15 cellular contexts compared by ENCODE assay signal in genomic region chr17:19720631-19721426, GRCh38.
DNase-seq lines count a peak whose midpoint lies in the region; ATAC-seq and TF ChIP-seq lines count a peak whose summit lies in the region.
"Had no signal": no experiment of that assay in that cellular context is flagged by ENCODE, and none has a peak within 500 bp of the region (broad histone marks: within the 10 kb centered on the region; RNA-seq: fewer than 3 reads in every experiment).

No MANE protein-coding gene starts in this region.

- no peak overlapping the region for H3K9ac ChIP-seq in rectal smooth muscle tissue (ENCODE audit: low read length)

- H3K36me3 ChIP-seq in rectal smooth muscle tissue (ENCODE audit: control insufficient read depth, insufficient read depth, low read length), result no peaks in the 10 kb centered on the region

- TF ChIP-seq CTCF in GM20000 (IDR thresholded peaks at IDR 0.05; ENCODE audit: extremely low read depth, missing control alignments), result no peak

- H3K4me1 ChIP-seq in rectal smooth muscle tissue (ENCODE audit: control insufficient read depth, insufficient read depth, low read length), result no peaks in the 10 kb centered on the region

- H3K27me3 ChIP-seq in rectal smooth muscle tissue (ENCODE audit: control insufficient read depth, insufficient read depth, low read length), result no peaks in the 10 kb centered on the region
- H3K27me3 ChIP-seq: testis had no signal

- no peak for ATAC-seq in GM18861 (IDR thresholded peaks at IDR 0.05; ENCODE audit: unreplicated experiment)
- ATAC-seq: activated T-cell treated with anti-CD3 and anti-CD28 coated beads, Interleukin-2, amount 50 U/mL, for 72 hours; naive thymus-derived CD8-positive, alpha-beta T cell had no signal

- no peak overlapping the region for H3K27ac ChIP-seq in rectal smooth muscle tissue (ENCODE audit: low read depth, low read length)
- H3K27ac ChIP-seq: 22Rv1, testis had no signal

- DNase-seq in DMS 273 (lab: John Stamatoyannopoulos, UW; ENCODE audit: unreplicated experiment) (peak; percentile 26), DMS 273 treated with DMSO at 0.1 percent for 48 hours (lab: John Stamatoyannopoulos, UW) (no peak), NCI-H510A treated with DMSO at 0.1 percent for 48 hours (lab: John Stamatoyannopoulos, UW) (peak; percentile 87), glomerular visceral epithelial cell (ENCODE audit: extremely low spot score) (peak; percentile 78), GM20000 (ENCODE audit: low spot score) (no peak)
- no peak for DNase-seq in activated CD4-positive, alpha-beta T cell treated with anti-CD3 and anti-CD28 coated beads, Interleukin-2, amount 50 U/mL, for 4 hours
- DNase-seq: activated CD4-positive, alpha-beta T cell treated with anti-CD3 and anti-CD28 coated beads for 1 hour; activated T-cell treated with anti-CD3 and anti-CD28 coated beads, Interleukin-2, amount 50 U/mL, for 72 hours; COR-L47; immature natural killer cell; testis had no signal

- peak overlapping the region; percentile 32 for H3K4me3 ChIP-seq in rectal smooth muscle tissue (ENCODE audit: low read length)
- H3K4me3 ChIP-seq: testis had no signal

Comparison
In these comparisons a context has a peak if more than half of its experiments do, and no peak if none do; other contexts are left out.
1. DNase-seq: peak in DMS 273 (single experiment), NCI-H510A treated with DMSO at 0.1 percent for 48 hours (single experiment) and glomerular visceral epithelial cell (single experiment); none in DMS 273 treated with DMSO at 0.1 percent for 48 hours (single experiment), activated CD4-positive, alpha-beta T cell treated with anti-CD3 and anti-CD28 coated beads, Interleukin-2, amount 50 U/mL, for 4 hours (0 of 2) and GM20000 (single experiment).